20 cellular contexts compared by ENCODE assay signal in genomic region chr16:85621698-85622433, GRCh38. TPM values are rescaled to one million over a fixed set of nuclear protein-coding genes. Genes with fewer than 3 reads are reported as not detected.
DNase-seq lines count a peak whose midpoint lies in the region; ATAC-seq and TF ChIP-seq lines count a peak whose summit lies in the region.
"Had no signal": no experiment of that assay in that cellular context is flagged by ENCODE, and none has a peak within 500 bp of the region (broad histone marks: within the 10 kb centered on the region; RNA-seq: fewer than 3 reads in every experiment).

No MANE protein-coding gene starts in this region.

- peak in 1 of 2 donors; percentile 50 for TF ChIP-seq RAD21 in liver (IDR thresholded peaks at IDR 0.05)

- no peaks in the 10 kb centered on the region for H3K27me3 ChIP-seq in liver (ENCODE audit: control insufficient read depth in 4 of 4, insufficient read depth in 4 of 4, low read length in 3 of 4)
- H3K27me3 ChIP-seq in thyroid gland = no peaks in the 10 kb centered on the region
- H3K27me3 ChIP-seq: ovary, suprapubic skin had no signal

- no peak overlapping the region for H3K4me3 Mint-ChIP-seq in activated T-helper 17 cell treated with anti-CD3 and anti-CD28 coated beads, Interleukin-2, amount 50 U/mL, for 72 hours
- H3K4me3 Mint-ChIP-seq: activated CD8-positive, alpha-beta memory T cell treated with anti-CD3 and anti-CD28 coated beads, Interleukin-2, amount 10 ng/mL, durations not matched to agents 7 days and 5 days; CD14-positive monocyte had no signal

- intact Hi-C loops in thyroid gland (cut with DNase I) = no loop called here

- no peak overlapping the region for H3K4me3 ChIP-seq in liver (ENCODE audit: low read depth in 1 of 3, low read length in 3 of 3)
- no peak overlapping the region for H3K4me3 ChIP-seq in thyroid gland (replicated peaks in 1 of 3)
- H3K4me3 ChIP-seq: ovary, skin epidermis, suprapubic skin had no signal

- H3K27ac ChIP-seq in liver (ENCODE audit: low read depth in 1 of 2, low read length in 2 of 2) = peak overlapping the region; percentile 44 to 58
- H3K27ac ChIP-seq in thyroid gland = peak overlapping the region in 1 of 3 donors; percentile 39
- H3K27ac ChIP-seq: ovary, skin epidermis, suprapubic skin had no signal

- H3K27me3 Mint-ChIP-seq in activated T-helper 17 cell treated with anti-CD3 and anti-CD28 coated beads, Interleukin-2, amount 50 U/mL, for 72 hours = no peaks in the 10 kb centered on the region
- H3K27me3 Mint-ChIP-seq: activated CD8-positive, alpha-beta memory T cell treated with anti-CD3 and anti-CD28 coated beads, Interleukin-2, amount 10 ng/mL, durations not matched to agents 7 days and 5 days had no signal

- WGBS in liver = 59% methylated on average over 13 of the region's 13 CpGs
- WGBS in thyroid gland, 2 donors = 74 to 80% methylated on average over 12 to 13 of the region's 13 CpGs

- no peaks in the 10 kb centered on the region for H3K9me3 Mint-ChIP-seq in activated T-helper 17 cell treated with anti-CD3 and anti-CD28 coated beads, Interleukin-2, amount 50 U/mL, for 72 hours
- H3K9me3 Mint-ChIP-seq: CD14-positive monocyte had no signal

- H3K9me3 ChIP-seq in liver (ENCODE audit: control insufficient read depth in 4 of 4, low read length in 3 of 4) = no peaks in the 10 kb centered on the region
- H3K9me3 ChIP-seq in thyroid gland = no peaks in the 10 kb centered on the region
- H3K9me3 ChIP-seq: ovary, suprapubic skin had no signal

- H3K4me1 Mint-ChIP-seq in activated T-helper 17 cell treated with anti-CD3 and anti-CD28 coated beads, Interleukin-2, amount 50 U/mL, for 72 hours = peaks cover 3% of the 10 kb centered on the region

- no peak for TF ChIP-seq CTCF in liver (IDR thresholded peaks at IDR 0.05; ENCODE audit: low read depth, low read length, missing input control)
- no peak for TF ChIP-seq CTCF in thyroid gland (IDR thresholded peaks at IDR 0.05)

- H3K36me3 ChIP-seq in liver (ENCODE audit: control insufficient read depth in 4 of 4, insufficient read depth in 3 of 4, low read depth in 1 of 4, low read length in 3 of 4) = no peaks in the 10 kb centered on the region
- H3K36me3 ChIP-seq in thyroid gland = no peaks in the 10 kb centered on the region
- H3K36me3 ChIP-seq: ovary, suprapubic skin had no signal

- no peaks in the 10 kb centered on the region for H3K36me3 Mint-ChIP-seq in activated T-helper 17 cell treated with anti-CD3 and anti-CD28 coated beads, Interleukin-2, amount 50 U/mL, for 72 hours (ENCODE audit: low read depth)

- no peak for TF ChIP-seq POLR2A in thyroid gland (IDR thresholded peaks at IDR 0.05)

- peak overlapping the region; percentile 38 for H3K27ac Mint-ChIP-seq in activated T-helper 17 cell treated with anti-CD3 and anti-CD28 coated beads, Interleukin-2, amount 50 U/mL, for 72 hours
- H3K27ac Mint-ChIP-seq: activated CD8-positive, alpha-beta memory T cell treated with anti-CD3 and anti-CD28 coated beads, Interleukin-2, amount 10 ng/mL, durations not matched to agents 7 days and 5 days had no signal

- peaks cover 17 to 68% (median 32%) of the 10 kb centered on the region in 4 donors for H3K4me1 ChIP-seq in liver (ENCODE audit: control insufficient read depth in 4 of 4, insufficient read depth in 4 of 4, low read length in 3 of 4)
- H3K4me1 ChIP-seq in thyroid gland = peaks cover 41 to 46% of the 10 kb centered on the region in 2 donors

- DNase-seq in HT-29 (ENCODE audit: low spot score) (peak; percentile 97), thyroid gland (peak; percentile 59 to 76)
- DNase-seq in activated CD4-positive, alpha-beta T cell treated with anti-CD3 and anti-CD28 coated beads for 48 hours = no peak
- DNase-seq: activated CD4-positive, CD25-positive, alpha-beta regulatory T cell treated with anti-CD3 and anti-CD28 coated beads, Interleukin-2, amount 50 U/mL, for 72 hours; activated CD8-positive, alpha-beta memory T cell treated with anti-CD3 and anti-CD28 coated beads, Interleukin-2, amount 10 ng/mL, durations not matched to agents 7 days and 5 days; amniotic stem cell; hypothalamus; NCI-H187 treated with DMSO at 0.1 percent for 48 hours; NCI-H510A; ovary; SIG-M5; stimulated activated CD4-positive, alpha-beta T cell treated with anti-CD3 and anti-CD28 coated beads, Interleukin-4, amount 100 ng/mL, for 24 hours had no signal

- no peak for ATAC-seq in activated T-helper 17 cell treated with anti-CD3 and anti-CD28 coated beads, Interleukin-2, amount 50 U/mL, for 72 hours (replicated peaks)
- ATAC-seq in HG02938 (IDR thresholded peaks at IDR 0.05; ENCODE audit: unreplicated experiment) = no peak
- ATAC-seq in GM18873 (IDR thresholded peaks at IDR 0.05; ENCODE audit: low FRiP score, unreplicated experiment) = no peak
- ATAC-seq: activated CD8-positive, alpha-beta memory T cell treated with anti-CD3 and anti-CD28 coated beads, Interleukin-2, amount 10 ng/mL, durations not matched to agents 7 days and 5 days; HCT116 had no signal

- no peak overlapping the region for H3K9ac ChIP-seq in liver (ENCODE audit: low read depth in 1 of 2, low read length in 2 of 2)

TF ChIP-seq in liver, 16 proteins besides CTCF, POLR2A, EP300 and RAD21:
- TF ChIP-seq HNF4A (conservative IDR thresholded peaks at IDR 0.05) (peak; percentile 95 to 96), GABPA (IDR thresholded peaks at IDR 0.05 in 1 of 2, conservative IDR thresholded peaks at IDR 0.05 in 1 of 2) (no peak), FOXA1 (IDR thresholded peaks at IDR 0.05) (no peak), FOXA2 (IDR thresholded peaks at IDR 0.05) (peak; percentile 30), HNF4G (IDR thresholded peaks at IDR 0.05) (peak; percentile 93), SP1 (IDR thresholded peaks at IDR 0.05) (peak; percentile 90), EGR1 (IDR thresholded peaks at IDR 0.05; ENCODE audit: low read depth in 2 of 2) (peak in 1 of 2 donors; percentile 84), ZBTB33 (IDR thresholded peaks at IDR 0.05) (no peak), ATF3 (IDR thresholded peaks at IDR 0.05) (no peak), YY1 (IDR thresholded peaks at IDR 0.05) (peak; percentile 69), JUND (IDR thresholded peaks at IDR 0.05) (peak; percentile 68 to 91), TAF1 (conservative IDR thresholded peaks at IDR 0.05) (no peak), NR2F2 (IDR thresholded peaks at IDR 0.05) (no peak), REST (IDR thresholded peaks at IDR 0.05) (peak; percentile 95), RXRA (IDR thresholded peaks at IDR 0.05) (peak; percentile 78 to 82)
- TF ChIP-seq, protein P1, sequence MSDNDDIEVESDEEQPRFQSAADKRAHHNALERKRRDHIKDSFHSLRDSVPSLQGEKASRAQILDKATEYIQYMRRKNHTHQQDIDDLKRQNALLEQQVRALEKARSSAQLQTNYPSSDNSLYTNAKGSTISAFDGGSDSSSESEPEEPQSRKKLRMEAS (IDR thresholded peaks at IDR 0.05) = no peak

RNA-seq across cellular contexts. Expression of gene GSE1, which starts 8.7 kb away (rescaled TPM):
- 81.1 and 84.7 TPM in 2 replicates for total RNA-seq in HT-29 (2014; rRNA removed; shearing (Covaris generic))
- 10 to 100 TPM; 12.1 to 17.4 TPM for total RNA-seq in activated T-helper 17 cell treated with anti-CD3 and anti-CD28 coated beads, Interleukin-2, amount 50 U/mL, for 72 hours
- total RNA-seq in liver (10 to 100 TPM; 35.9 to 37.7 TPM), thyroid gland (100 to 1,000 TPM in 1 of 4 donors, 10 to 100 TPM in 3; 54.2 to 155 (median 71.9) TPM)
- 10 to 100 TPM in 1 of 2 donors, 1 to 10 TPM in 1; 9.9 to 14.4 TPM for polyA plus RNA-seq in liver
